22 cellular contexts compared by ENCODE assay signal in genomic region chr15:101510212-101511197, GRCh38. TPM values are rescaled to one million over a fixed set of nuclear protein-coding genes. Genes with fewer than 3 reads are reported as not detected.
DNase-seq lines count a peak whose midpoint lies in the region; ATAC-seq and TF ChIP-seq lines count a peak whose summit lies in the region.
"Had no signal": no experiment of that assay in that cellular context is flagged by ENCODE, and none has a peak within 500 bp of the region (broad histone marks: within the 10 kb centered on the region; RNA-seq: fewer than 3 reads in every experiment).

No MANE protein-coding gene starts in this region.

- H3K4me3 ChIP-seq in gastrocnemius medialis: no peak overlapping the region
- H3K4me3 ChIP-seq: MG63, sigmoid colon, SJCRH30, upper lobe of left lung had no signal

- ATAC-seq in Right ventricle myocardium inferior: peak; percentile 63
- peak; percentile 80 for ATAC-seq in left colon
- ATAC-seq in gastrocnemius medialis: peak; percentile 54 to 60
- no peak for ATAC-seq in GM21737 (IDR thresholded peaks at IDR 0.05; ENCODE audit: unreplicated experiment)
- ATAC-seq: stimulated activated memory B cell treated with anti-CD40 and anti-IgM and Interleukin-4, amounts not matched to agents 10 μg/mL and 1 μg/mL and 100 μg/mL, for 72 hours had no signal

- H3K9me3 ChIP-seq in gastrocnemius medialis: no peaks in the 10 kb centered on the region
- H3K9me3 ChIP-seq: BE2C, sigmoid colon, SJCRH30 had no signal

- TF ChIP-seq CTCF in gastrocnemius medialis (IDR thresholded peaks at IDR 0.05 in 4 of 5, conservative IDR thresholded peaks at IDR 0.05 in 1 of 5): no peak

- in situ Hi-C loops in gastrocnemius medialis (cut with MboI; ENCODE audit: low sequenced_read_pairs in 4 of 4): no loop called here

- DNase-seq in Right ventricle myocardium inferior (ENCODE audit: missing footprints) (no peak), cardiac septum (ENCODE audit: low spot score) (no peak), MV-4-11 (lab: John Stamatoyannopoulos, UW) (peak; percentile 92), left colon (no peak), gastrocnemius medialis (no peak), GOT3 (lab: John Stamatoyannopoulos, UW) (no peak), substantia nigra (lab: John Stamatoyannopoulos, UW) (no peak)
- DNase-seq: activated naive CD4-positive, alpha-beta T cell; activated T-cell treated with anti-CD3 and anti-CD28 coated beads, Interleukin-2, amount 50 U/mL, for 24 hours; BE2C; dermis blood vessel endothelial cell; KG1; MG63; NCI-H1436 treated with DMSO at 0.1 percent for 48 hours; NCI-H446; posterior cingulate gyrus; sigmoid colon; SJCRH30; stimulated activated CD4-positive, alpha-beta T cell treated with anti-CD3 and anti-CD28 coated beads, Interleukin-4, amount 100 ng/mL, for 4 hours; upper lobe of left lung had no signal

- no peaks in the 10 kb centered on the region for H3K36me3 ChIP-seq in gastrocnemius medialis
- H3K36me3 ChIP-seq: BE2C, MG63, sigmoid colon, SJCRH30, upper lobe of left lung had no signal

- intact Hi-C loops in Right ventricle myocardium inferior (cut with DNase I) (no loop called here), cardiac septum (cut with DNase I) (no loop called here), left colon (cut with DNase I, micrococcal nuclease) (no loop called here), gastrocnemius medialis (cut with DNase I; ENCODE audit: low total_unique reads) (no loop called here)

- H3K4me1 ChIP-seq in gastrocnemius medialis: no peaks in the 10 kb centered on the region
- H3K4me1 ChIP-seq: BE2C, sigmoid colon, SJCRH30, upper lobe of left lung had no signal

- TF ChIP-seq POLR2A in gastrocnemius medialis (IDR thresholded peaks at IDR 0.05): no peak

- H3K27me3 ChIP-seq in gastrocnemius medialis: no peaks in the 10 kb centered on the region
- H3K27me3 ChIP-seq: BE2C, MG63, sigmoid colon, SJCRH30, upper lobe of left lung had no signal

- H3K27ac ChIP-seq in gastrocnemius medialis: peak overlapping the region in 1 of 4 donors; percentile 24
- no peak overlapping the region for H3K27ac ChIP-seq in substantia nigra (ENCODE audit: low read depth, low read length, poor library complexity, severe bottlenecking)
- H3K27ac ChIP-seq: sigmoid colon, SJCRH30, upper lobe of left lung had no signal

RNA-seq across cellular contexts. Expression of gene PCSK6, which starts 21.0 kb away (rescaled TPM):
- 33.8 TPM for total RNA-seq in Right ventricle myocardium inferior
- 10.6 TPM for total RNA-seq in cardiac septum
- 10 to 100 TPM; 36.4 to 66.2 TPM for total RNA-seq in left colon
- 10 to 100 TPM; 12.8 to 46.0 (median 23.6) TPM for total RNA-seq in gastrocnemius medialis
